Comparison of ENCODE assay signal across 40 cellular contexts in genomic region chr1:160659566-160659965, GRCh38. TPM values are rescaled to one million over a fixed set of nuclear protein-coding genes. Genes with fewer than 3 reads are reported as not detected.
"Had no signal": no experiment of that assay in that cellular context is flagged by ENCODE, and none has a peak within 500 bp of the region (broad histone marks: within the 10 kb centered on the region; RNA-seq: fewer than 3 reads in every experiment).

No MANE protein-coding gene starts in this region.

- H3K9me3 Mint-ChIP-seq: T-cell had no signal

- H3K36me3 ChIP-seq: MG63, Peyer's patch, WERI-Rb-1 had no signal

- H3K27me3 ChIP-seq: MG63, Peyer's patch had no signal

- H3K27ac ChIP-seq: Peyer's patch, RWPE1, WERI-Rb-1 had no signal

- H3K27ac Mint-ChIP-seq: activated CD4-positive, alpha-beta memory T cell treated with anti-CD3 and anti-CD28 coated beads, Interleukin-2, amount 10 ng/mL, durations not matched to agents 7 days and 5 days; activated CD8-positive, alpha-beta memory T cell treated with anti-CD3 and anti-CD28 coated beads, Interleukin-2, amount 10 ng/mL, durations not matched to agents 7 days and 5 days; activated naive CD4-positive, alpha-beta T cell treated with anti-CD3 and anti-CD28 coated beads, Interleukin-2, amount 10 ng/mL, durations not matched to agents 7 days and 5 days; activated naive CD8-positive, alpha-beta T cell; activated naive CD8-positive, alpha-beta T cell treated with anti-CD3 and anti-CD28 coated beads, Interleukin-2, amount 50 U/mL, for 24 hours; brain; T-cell; T-helper 17 cell had no signal

- H3K36me3 Mint-ChIP-seq: brain had no signal

- H3K4me3 ChIP-seq: MG63, Peyer's patch had no signal

- H3K4me1 Mint-ChIP-seq: brain had no signal

- H3K9me3 ChIP-seq: MG63, Peyer's patch had no signal

- DNase-seq: activated CD4-positive, alpha-beta memory T cell treated with anti-CD3 and anti-CD28 coated beads, Interleukin-2, amount 10 ng/mL, durations not matched to agents 7 days and 5 days; activated CD4-positive, alpha-beta T cell treated with anti-CD3 and anti-CD28 coated beads for 1 hour; activated CD4-positive, alpha-beta T cell treated with anti-CD3 and anti-CD28 coated beads, Interleukin-2, amount 50 U/mL, for 1 hour; activated CD4-positive, CD25-positive, alpha-beta regulatory T cell; activated CD8-positive, alpha-beta memory T cell treated with anti-CD3 and anti-CD28 coated beads for 24 hours; activated CD8-positive, alpha-beta memory T cell treated with anti-CD3 and anti-CD28 coated beads, Interleukin-2, amount 10 ng/mL, durations not matched to agents 7 days and 5 days; activated CD8-positive, alpha-beta memory T cell treated with anti-CD3 and anti-CD28 coated beads, Interleukin-2, amount 50 U/mL, for 48 hours; activated effector memory CD4-positive, alpha-beta T cell treated with Interleukin-2 at 50 U/mL for 16 hours; activated naive CD4-positive, alpha-beta T cell treated with anti-CD3 and anti-CD28 coated beads, Interleukin-2, amount 10 ng/mL, durations not matched to agents 7 days and 5 days; activated naive CD8-positive, alpha-beta T cell treated with anti-CD3 and anti-CD28 coated beads, Interleukin-2, amount 50 U/mL, for 24 hours; activated T-cell treated with anti-CD3 and anti-CD28 coated beads, Interleukin-2, amount 50 U/mL, for 48 hours; anterior cingulate cortex; caudate nucleus; Kasumi-1; KG1; MG63; MV-4-11; NCI-H1092; NCI-H1436 treated with DMSO at 0.1 percent for 48 hours; NCI-H1694 treated with DMSO at 0.1 percent for 48 hours; NCI-H2029; NCI-H345; NCI-H524 treated with DMSO at 0.1 percent for 48 hours; NK-92 treated with Interleukin-12 subunit alpha and Interleukin-12 subunit beta, amount 100 ng/mL, for 24 hours; PC-3; Peyer's patch; SIG-M5; T-cell; T-helper 17 cell; T1000; WERI-Rb-1 had no signal

- ATAC-seq: activated CD8-positive, alpha-beta memory T cell treated with anti-CD3 and anti-CD28 coated beads, Interleukin-2, amount 10 ng/mL, durations not matched to agents 7 days and 5 days; activated naive CD8-positive, alpha-beta T cell treated with anti-CD3 and anti-CD28 coated beads, Interleukin-2, amount 50 U/mL, for 24 hours; PC-3; Right ventricle myocardium inferior; SK-N-SH treated with all-trans-retinoic acid at 6 μM for 48 hours; T-cell; T-helper 17 cell had no signal

- H3K27me3 Mint-ChIP-seq: activated CD4-positive, alpha-beta memory T cell treated with anti-CD3 and anti-CD28 coated beads, Interleukin-2, amount 10 ng/mL, durations not matched to agents 7 days and 5 days; activated CD8-positive, alpha-beta memory T cell treated with anti-CD3 and anti-CD28 coated beads, Interleukin-2, amount 10 ng/mL, durations not matched to agents 7 days and 5 days; activated naive CD4-positive, alpha-beta T cell treated with anti-CD3 and anti-CD28 coated beads, Interleukin-2, amount 10 ng/mL, durations not matched to agents 7 days and 5 days; activated naive CD8-positive, alpha-beta T cell; activated naive CD8-positive, alpha-beta T cell treated with anti-CD3 and anti-CD28 coated beads, Interleukin-2, amount 50 U/mL, for 24 hours; T-cell; T-helper 17 cell had no signal

- H3K4me3 Mint-ChIP-seq: activated CD4-positive, alpha-beta memory T cell treated with anti-CD3 and anti-CD28 coated beads, Interleukin-2, amount 10 ng/mL, durations not matched to agents 7 days and 5 days; activated CD8-positive, alpha-beta memory T cell treated with anti-CD3 and anti-CD28 coated beads, Interleukin-2, amount 10 ng/mL, durations not matched to agents 7 days and 5 days; activated naive CD4-positive, alpha-beta T cell treated with anti-CD3 and anti-CD28 coated beads, Interleukin-2, amount 10 ng/mL, durations not matched to agents 7 days and 5 days; activated naive CD8-positive, alpha-beta T cell; activated naive CD8-positive, alpha-beta T cell treated with anti-CD3 and anti-CD28 coated beads, Interleukin-2, amount 50 U/mL, for 24 hours; brain; T-cell; T-helper 17 cell had no signal

RNA-seq across cellular contexts. Expression of gene SLAMF1, which starts 12.7 kb away (rescaled TPM):
- total RNA-seq: bronchial epithelial cell, cerebellum, NCI-H460, PC-3, SK-MEL-5 had no signal

RNA-seq across cellular contexts. Expression of gene CD48, which starts 52.1 kb away (rescaled TPM):
- total RNA-seq: bronchial epithelial cell, NCI-H460, PC-3, SK-MEL-5 had no signal
